In the genomic region with DNA sequence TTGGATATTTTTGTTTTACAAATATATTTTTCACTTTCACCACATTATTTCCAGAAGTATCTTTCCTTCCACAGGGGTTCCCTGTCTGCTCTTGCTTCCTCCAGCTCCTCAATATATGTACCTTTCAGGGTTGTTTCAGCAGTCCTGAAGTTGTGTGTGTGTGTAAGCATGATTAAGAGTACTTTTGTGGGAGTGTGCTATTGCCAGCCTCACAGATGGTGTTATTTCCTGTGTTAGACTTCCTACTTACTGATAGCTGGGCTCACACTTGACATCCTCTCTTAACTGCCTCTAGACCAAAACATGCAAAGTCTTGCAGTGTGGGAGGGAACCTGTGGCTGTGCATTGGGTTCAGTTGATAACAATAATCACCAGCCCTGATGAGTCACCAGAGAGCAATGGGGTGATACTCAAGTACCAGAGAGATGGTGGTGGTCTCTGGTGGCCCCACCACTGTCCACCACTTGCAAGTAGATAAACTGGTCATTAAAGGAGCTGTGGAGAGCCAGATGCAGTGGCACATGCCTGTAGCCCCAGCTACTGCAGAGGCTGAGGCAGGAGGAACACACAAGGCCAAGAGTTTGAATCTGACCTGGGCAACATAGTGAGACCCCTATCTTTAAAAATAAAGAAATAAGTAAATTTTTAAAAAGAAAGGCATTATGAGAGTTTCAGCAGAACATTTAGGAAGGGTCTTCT, we compare ENCODE assay signal across 8 cellular contexts.
DNase-seq lines count a peak whose midpoint lies in the region; ATAC-seq and TF ChIP-seq lines count a peak whose summit lies in the region.

No MANE protein-coding gene starts in this region.

- no peak overlapping the region for H3K27ac ChIP-seq in right cardiac atrium (ENCODE audit: low read length)
- H3K27ac ChIP-seq in aorta (ENCODE audit: low read depth in 1 of 2, low read length in 2 of 2) = no peak overlapping the region

- no peaks in the 10 kb centered on the region for H3K36me3 ChIP-seq in aorta (ENCODE audit: control insufficient read depth in 1 of 2, insufficient read depth in 2 of 2, low read length in 1 of 2)

- H3K27ac Mint-ChIP-seq in nephron progenitor cell = no peak overlapping the region

- ATAC-seq in HG03558 (IDR thresholded peaks at IDR 0.05; ENCODE audit: extremely low read depth, unreplicated experiment) (peak; percentile 87), right cardiac atrium (peak; percentile 77 to 91), aorta (ENCODE audit: low FRiP score) (no peak)

- TF ChIP-seq CTCF in GM20000 (IDR thresholded peaks at IDR 0.05; ENCODE audit: extremely low read depth, missing control alignments) (no peak), nephron progenitor cell (IDR thresholded peaks at IDR 0.05) (no peak)

- no peaks in the 10 kb centered on the region for H3K9me3 ChIP-seq in right cardiac atrium (ENCODE audit: control insufficient read depth, low read length)
- peaks cover 1% of the 10 kb centered on the region for H3K9me3 ChIP-seq in aorta (ENCODE audit: control insufficient read depth, low read length)

- intact Hi-C loops in right cardiac atrium (cut with DNase I) (no loop called here), aorta (cut with DNase I) (no loop called here)

- H3K4me1 Mint-ChIP-seq in nephron progenitor cell = peaks cover 37% of the 10 kb centered on the region

- no peak overlapping the region for H3K4me3 ChIP-seq in right cardiac atrium (ENCODE audit: low read length)
- H3K4me3 ChIP-seq in aorta (ENCODE audit: low read length in 2 of 2) = no peak overlapping the region

- H3K4me3 Mint-ChIP-seq in nephron progenitor cell = no peak overlapping the region

- no peaks in the 10 kb centered on the region for H3K27me3 ChIP-seq in right cardiac atrium (ENCODE audit: control insufficient read depth, insufficient read depth)
- no peaks in the 10 kb centered on the region for H3K27me3 ChIP-seq in aorta (ENCODE audit: control insufficient read depth in 1 of 2, insufficient read depth in 2 of 2, low read length in 1 of 2)

- H3K9me3 Mint-ChIP-seq in nephron progenitor cell = no peaks in the 10 kb centered on the region

- H3K4me1 ChIP-seq in right cardiac atrium (ENCODE audit: control insufficient read depth, insufficient read depth, low read length) (no peaks in the 10 kb centered on the region), aorta (ENCODE audit: control insufficient read depth in 1 of 2, insufficient read depth in 2 of 2, low read length in 2 of 2) (no peaks in the 10 kb centered on the region)

- H3K36me3 Mint-ChIP-seq in nephron progenitor cell (ENCODE audit: low read depth) = no peaks in the 10 kb centered on the region

- H3K27me3 Mint-ChIP-seq in nephron progenitor cell (ENCODE audit: low read depth, poor library complexity) = no peaks in the 10 kb centered on the region

- DNase-seq in DMS53 treated with DMSO at 0.1 percent for 48 hours (lab: John Stamatoyannopoulos, UW; ENCODE audit: unreplicated experiment) (peak; percentile 10), GM20000 (ENCODE audit: low spot score) (peak; percentile 77), right cardiac atrium (no peak), iPS-NIHi11 (ENCODE audit: low spot score) (no peak), nephron progenitor cell (no peak), aorta (no peak)
- peak; percentile 32 for DNase-seq in activated CD4-positive, CD25-positive, alpha-beta regulatory T cell treated with anti-CD3 and anti-CD28 coated beads, Interleukin-2, amount 50 U/mL, for 16 hours (ENCODE audit: low read depth, low spot score)

Comparison
In these comparisons a context has a peak if more than half of its experiments do, and no peak if none do; other contexts are left out.
1. DNase-seq: peak in DMS53 treated with DMSO at 0.1 percent for 48 hours (single experiment), GM20000 (single experiment) and activated CD4-positive, CD25-positive, alpha-beta regulatory T cell treated with anti-CD3 and anti-CD28 coated beads, Interleukin-2, amount 50 U/mL, for 16 hours (single experiment); none in right cardiac atrium (0 of 3), iPS-NIHi11 (single experiment), nephron progenitor cell (single experiment) and aorta (0 of 2).